In genomic region chr15:98896002-98896721, GRCh38 we compare ENCODE assay signal across 9 cellular contexts.
DNase-seq lines count a peak whose midpoint lies in the region; ATAC-seq and TF ChIP-seq lines count a peak whose summit lies in the region.
"Had no signal": no experiment of that assay in that cellular context is flagged by ENCODE, and none has a peak within 500 bp of the region (broad histone marks: within the 10 kb centered on the region; RNA-seq: fewer than 3 reads in every experiment).

No MANE protein-coding gene starts in this region.

- peak overlapping the region; percentile 65 for H3K4me2 ChIP-seq in PC-9

- DNase-seq in AG10803 (ENCODE audit: low read depth) (peak; percentile 64), PC-9 (no peak), endodermal cell (no peak), HUDEP-2 (lab: John Stamatoyannopoulos, UW; ENCODE audit: unreplicated experiment in 76 of 76) (no peak), CD1c-positive myeloid dendritic cell (ENCODE audit: extremely low spot score) (no peak)
- DNase-seq in stimulated activated naive CD4-positive, alpha-beta T cell treated with Interleukin-2 at 50 U/mL for 16 hours (lab: John Stamatoyannopoulos, UW), result no peak
- DNase-seq: left cardiac atrium had no signal

- H3K4me3 Mint-ChIP-seq in endodermal cell, result no peak overlapping the region
- no peak overlapping the region for H3K4me3 Mint-ChIP-seq in nephron

- H3K79me2 ChIP-seq in PC-9 (ENCODE audit: low read depth), result peaks cover 22% of the 10 kb centered on the region; the same call in 1 of the 2 replicates

- CTCF ChIA-PET in PC-9 (lab: Charles Lee), result interaction anchor here (0.6 to 0.7 kb wide), 2 partner anchors 201 to 485 kb away, joined by 3 to 4 read pairs; no protein-coding TSS in a partner anchor

- H3F3A ChIP-seq in PC-9 (ENCODE audit: insufficient read depth, low read depth), result peaks cover 39% of the 10 kb centered on the region

- BruUV-seq in PC-9 (replicated peaks; lab: Mats Ljungman, UMichigan), result no TSS peak

- POLR2A ChIA-PET in PC-9 (lab: Charles Lee; ENCODE audit: unreplicated experiment), result interaction anchor here (0.6 kb wide), 2 partner anchors 19 to 38 kb away, joined by 3 to 5 read pairs; no protein-coding TSS in a partner anchor

- H3K4me1 ChIP-seq in PC-9 (replicated peaks; ENCODE audit: insufficient read depth) (peaks cover 41% of the 10 kb centered on the region), endodermal cell (ENCODE audit: control insufficient read depth, insufficient read depth, low read length) (peaks cover 3% of the 10 kb centered on the region)

- peak overlapping the region; percentile 45 for H3K27ac Mint-ChIP-seq in endodermal cell
- peak overlapping the region; percentile 41 to 72 (median 42) for H3K27ac Mint-ChIP-seq in nephron

- H3K36me3 ChIP-seq in PC-9 (ENCODE audit: low read depth) (no peaks in the 10 kb centered on the region), endodermal cell (ENCODE audit: control insufficient read depth, insufficient read depth, low read length) (peaks cover 69% of the 10 kb centered on the region)

- H3K9me2 ChIP-seq in PC-9 (ENCODE audit: insufficient read depth), result no peaks in the 10 kb centered on the region

- WGBS in endodermal cell (ENCODE audit: insufficient coverage in 1 of 2, insufficient read length in 1 of 2), 2 experiments, result 91 to 96% methylated on average over 4 of the region's 5 CpGs

- no peaks in the 10 kb centered on the region for H4K20me1 ChIP-seq in PC-9 (ENCODE audit: insufficient read depth)

- H2AFZ ChIP-seq in PC-9, result no peak overlapping the region

- H3K27ac ChIP-seq in PC-9 (peak overlapping the region; percentile 97), endodermal cell (ENCODE audit: low read depth, low read length) (peak overlapping the region; percentile 76)

- no peaks in the 10 kb centered on the region for H3K27me3 ChIP-seq in PC-9 (ENCODE audit: insufficient read depth, low read depth)
- H3K27me3 ChIP-seq in endodermal cell (ENCODE audit: control insufficient read depth, insufficient read depth, low read length, poor library complexity, severe bottlenecking), result no peaks in the 10 kb centered on the region

- intact Hi-C loops in PC-9 (cut with micrococcal nuclease; ENCODE audit: unreplicated experiment), result loop anchor here (2.0 kb wide), 3 partner anchors 95 to 247 kb away; partner anchors contain the start of gene IGF1R

- no peak for ATAC-seq in GM18870 (IDR thresholded peaks at IDR 0.05; ENCODE audit: unreplicated experiment)

- H3K27me3 Mint-ChIP-seq in endodermal cell (ENCODE audit: insufficient read depth) (no peaks in the 10 kb centered on the region), nephron (ENCODE audit: low read depth) (no peaks in the 10 kb centered on the region)

- TF ChIP-seq CTCF in AG10803 (conservative IDR thresholded peaks at IDR 0.05; ENCODE audit: low read length) (no peak), PC-9 (conservative IDR thresholded peaks at IDR 0.05) (no peak), endodermal cell (conservative IDR thresholded peaks at IDR 0.05) (no peak), nephron (IDR thresholded peaks at IDR 0.05; ENCODE audit: unreplicated experiment in 3 of 3) (no peak)

- H3K4me1 Mint-ChIP-seq in endodermal cell (peaks cover 20% of the 10 kb centered on the region), nephron (peaks cover 25% of the 10 kb centered on the region)

- H3K9me3 Mint-ChIP-seq in endodermal cell, result no peaks in the 10 kb centered on the region
- no peaks in the 10 kb centered on the region for H3K9me3 Mint-ChIP-seq in nephron

- H3K36me3 Mint-ChIP-seq in endodermal cell (ENCODE audit: low read depth) (peaks cover 51% of the 10 kb centered on the region), nephron (ENCODE audit: low read depth) (peaks cover 50% of the 10 kb centered on the region)

- H3K4me3 ChIP-seq in AG10803 (ENCODE audit: low read length) (no peak overlapping the region), PC-9 (peak overlapping the region; percentile 2; the same call in 1 of the 2 replicates), endodermal cell (ENCODE audit: low read length) (no peak overlapping the region)

- H3K9me3 ChIP-seq in PC-9 (ENCODE audit: insufficient read depth, low read depth) (no peaks in the 10 kb centered on the region), endodermal cell (ENCODE audit: control insufficient read depth, low read length) (peaks cover 4% of the 10 kb centered on the region)

- no peak overlapping the region for H3K9ac ChIP-seq in endodermal cell (ENCODE audit: extremely low read depth, low read length, poor library complexity, severe bottlenecking)
